Comparison of ENCODE assay signal across 1 cellular context in genomic region chr17:19345486-19346350, GRCh38.
TF ChIP-seq lines count a peak whose summit lies in the region.

No MANE protein-coding gene starts in this region.

TF ChIP-seq in A549, 52 proteins besides CTCF, POLR2A, EP300 and RAD21 (continued from another document):
- no peak for TF ChIP-seq BHLHE40 (IDR thresholded peaks at IDR 0.05; ENCODE audit: low read depth, low read length)
- no peak for TF ChIP-seq JUN (IDR thresholded peaks at IDR 0.05)
- TF ChIP-seq JUNB (IDR thresholded peaks at IDR 0.05) = no peak
- no peak for TF ChIP-seq TFCP2L1 (CRISPR knock-in tag; IDR thresholded peaks at IDR 0.05)
